ENCODE assay signal across 1 cellular context in genomic region chr15:65610871-65611718, GRCh38.
TF ChIP-seq lines count a peak whose summit lies in the region.

Gene INTS14 (minus strand): TSS chr15:65611131. CDS start chr15:65607380, 3,751 bp downstream.

TF ChIP-seq in HEK293, 187 proteins besides CTCF, POLR2A, EP300 and RAD21 (continued from another document):
- peak; percentile 91 for TF ChIP-seq ZNF518A (tag by site-specific recombination; conservative IDR thresholded peaks at IDR 0.05; ENCODE audit: low read depth)
- TF ChIP-seq ZNF530 (tag by site-specific recombination; IDR thresholded peaks at IDR 0.05; ENCODE audit: low read depth) = no peak
- no peak for TF ChIP-seq ZNF16 (tag by site-specific recombination; IDR thresholded peaks at IDR 0.05; ENCODE audit: low read depth)
- TF ChIP-seq, protein P1, sequence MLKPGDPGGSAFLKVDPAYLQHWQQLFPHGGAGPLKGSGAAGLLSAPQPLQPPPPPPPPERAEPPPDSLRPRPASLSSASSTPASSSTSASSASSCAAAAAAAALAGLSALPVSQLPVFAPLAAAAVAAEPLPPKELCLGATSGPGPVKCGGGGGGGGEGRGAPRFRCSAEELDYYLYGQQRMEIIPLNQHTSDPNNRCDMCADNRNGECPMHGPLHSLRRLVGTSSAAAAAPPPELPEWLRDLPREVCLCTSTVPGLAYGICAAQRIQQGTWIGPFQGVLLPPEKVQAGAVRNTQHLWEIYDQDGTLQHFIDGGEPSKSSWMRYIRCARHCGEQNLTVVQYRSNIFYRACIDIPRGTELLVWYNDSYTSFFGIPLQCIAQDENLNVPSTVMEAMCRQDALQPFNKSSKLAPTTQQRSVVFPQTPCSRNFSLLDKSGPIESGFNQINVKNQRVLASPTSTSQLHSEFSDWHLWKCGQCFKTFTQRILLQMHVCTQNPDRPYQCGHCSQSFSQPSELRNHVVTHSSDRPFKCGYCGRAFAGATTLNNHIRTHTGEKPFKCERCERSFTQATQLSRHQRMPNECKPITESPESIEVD (tag by site-specific recombination; IDR thresholded peaks at IDR 0.05) = peak; percentile 54; the same call in 1 of the 2 replicates
- TF ChIP-seq, protein P2, sequence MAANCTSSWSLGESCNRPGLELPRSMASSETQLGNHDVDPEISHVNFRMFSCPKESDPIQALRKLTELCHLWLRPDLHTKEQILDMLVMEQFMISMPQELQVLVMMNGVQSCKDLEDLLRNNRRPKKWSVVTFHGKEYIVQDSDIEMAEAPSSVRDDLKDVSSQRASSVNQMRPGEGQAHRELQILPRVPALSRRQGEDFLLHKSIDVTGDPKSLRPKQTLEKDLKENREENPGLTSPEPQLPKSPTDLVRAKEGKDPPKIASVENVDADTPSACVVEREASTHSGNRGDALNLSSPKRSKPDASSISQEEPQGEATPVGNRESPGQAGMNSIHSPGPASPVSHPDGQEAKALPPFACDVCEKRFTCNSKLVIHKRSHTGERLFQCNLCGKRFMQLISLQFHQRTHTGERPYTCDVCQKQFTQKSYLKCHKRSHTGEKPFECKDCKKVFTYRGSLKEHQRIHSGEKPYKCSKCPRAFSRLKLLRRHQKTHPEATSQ (tag by site-specific recombination; IDR thresholded peaks at IDR 0.05) = peak; percentile 100
- TF ChIP-seq, protein P3, sequence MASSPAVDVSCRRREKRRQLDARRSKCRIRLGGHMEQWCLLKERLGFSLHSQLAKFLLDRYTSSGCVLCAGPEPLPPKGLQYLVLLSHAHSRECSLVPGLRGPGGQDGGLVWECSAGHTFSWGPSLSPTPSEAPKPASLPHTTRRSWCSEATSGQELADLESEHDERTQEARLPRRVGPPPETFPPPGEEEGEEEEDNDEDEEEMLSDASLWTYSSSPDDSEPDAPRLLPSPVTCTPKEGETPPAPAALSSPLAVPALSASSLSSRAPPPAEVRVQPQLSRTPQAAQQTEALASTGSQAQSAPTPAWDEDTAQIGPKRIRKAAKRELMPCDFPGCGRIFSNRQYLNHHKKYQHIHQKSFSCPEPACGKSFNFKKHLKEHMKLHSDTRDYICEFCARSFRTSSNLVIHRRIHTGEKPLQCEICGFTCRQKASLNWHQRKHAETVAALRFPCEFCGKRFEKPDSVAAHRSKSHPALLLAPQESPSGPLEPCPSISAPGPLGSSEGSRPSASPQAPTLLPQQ (tag by site-specific recombination; IDR thresholded peaks at IDR 0.05) = peak; percentile 97
- no peak for TF ChIP-seq HIC1 (tag by site-specific recombination; IDR thresholded peaks at IDR 0.05)
- TF ChIP-seq ZNF280D (tag by site-specific recombination; IDR thresholded peaks at IDR 0.05) = peak; percentile 88; the same call in 1 of the 2 replicates
- no peak for TF ChIP-seq ZNF830 (tag by site-specific recombination; IDR thresholded peaks at IDR 0.05; ENCODE audit: low read depth)
- TF ChIP-seq SCRT1 (tag by site-specific recombination; IDR thresholded peaks at IDR 0.05; ENCODE audit: borderline replicate concordance) = no peak; the same call in none of the 2 replicates
- peak; percentile 84 for TF ChIP-seq MYNN (tag by site-specific recombination; IDR thresholded peaks at IDR 0.05; ENCODE audit: borderline replicate concordance)
- TF ChIP-seq ZBTB17 (tag by site-specific recombination; IDR thresholded peaks at IDR 0.05) = peak; percentile 99
- TF ChIP-seq, protein P4, sequence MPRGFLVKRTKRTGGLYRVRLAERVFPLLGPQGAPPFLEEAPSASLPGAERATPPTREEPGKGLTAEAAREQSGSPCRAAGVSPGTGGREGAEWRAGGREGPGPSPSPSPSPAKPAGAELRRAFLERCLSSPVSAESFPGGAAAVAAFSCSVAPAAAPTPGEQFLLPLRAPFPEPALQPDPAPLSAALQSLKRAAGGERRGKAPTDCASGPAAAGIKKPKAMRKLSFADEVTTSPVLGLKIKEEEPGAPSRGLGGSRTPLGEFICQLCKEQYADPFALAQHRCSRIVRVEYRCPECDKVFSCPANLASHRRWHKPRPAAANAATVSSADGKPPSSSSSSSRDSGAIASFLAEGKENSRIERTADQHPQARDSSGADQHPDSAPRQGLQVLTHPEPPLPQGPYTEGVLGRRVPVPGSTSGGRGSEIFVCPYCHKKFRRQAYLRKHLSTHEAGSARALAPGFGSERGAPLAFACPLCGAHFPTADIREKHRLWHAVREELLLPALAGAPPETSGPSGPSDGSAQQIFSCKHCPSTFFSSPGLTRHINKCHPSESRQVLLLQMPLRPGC (tag by site-specific recombination; IDR thresholded peaks at IDR 0.05) = peak; percentile 95
- TF ChIP-seq ZNF354C (tag by site-specific recombination; IDR thresholded peaks at IDR 0.05; ENCODE audit: borderline replicate concordance, low read depth) = no peak
- TF ChIP-seq PBX3 (CRISPR knock-in tag; IDR thresholded peaks at IDR 0.05) = peak; percentile 96
- peak; percentile 97 for TF ChIP-seq ZBTB7A (tag by site-specific recombination; IDR thresholded peaks at IDR 0.05; ENCODE audit: low read depth)
- TF ChIP-seq, protein P5, sequence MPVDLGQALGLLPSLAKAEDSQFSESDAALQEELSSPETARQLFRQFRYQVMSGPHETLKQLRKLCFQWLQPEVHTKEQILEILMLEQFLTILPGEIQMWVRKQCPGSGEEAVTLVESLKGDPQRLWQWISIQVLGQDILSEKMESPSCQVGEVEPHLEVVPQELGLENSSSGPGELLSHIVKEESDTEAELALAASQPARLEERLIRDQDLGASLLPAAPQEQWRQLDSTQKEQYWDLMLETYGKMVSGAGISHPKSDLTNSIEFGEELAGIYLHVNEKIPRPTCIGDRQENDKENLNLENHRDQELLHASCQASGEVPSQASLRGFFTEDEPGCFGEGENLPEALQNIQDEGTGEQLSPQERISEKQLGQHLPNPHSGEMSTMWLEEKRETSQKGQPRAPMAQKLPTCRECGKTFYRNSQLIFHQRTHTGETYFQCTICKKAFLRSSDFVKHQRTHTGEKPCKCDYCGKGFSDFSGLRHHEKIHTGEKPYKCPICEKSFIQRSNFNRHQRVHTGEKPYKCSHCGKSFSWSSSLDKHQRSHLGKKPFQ (tag by site-specific recombination; IDR thresholded peaks at IDR 0.05) = peak; percentile 75; the same call in 1 of the 2 replicates
- peak; percentile 85; the same call in 1 of the 2 replicates for TF ChIP-seq ZNF664 (tag by site-specific recombination; IDR thresholded peaks at IDR 0.05)
- TF ChIP-seq ZNF626 (tag by site-specific recombination; IDR thresholded peaks at IDR 0.05) = no peak
- 0 out of 2 replicates have a peak, but pooled peaks have one; percentile 32 for TF ChIP-seq ZNF677 (tag by site-specific recombination; IDR thresholded peaks at IDR 0.05)
- TF ChIP-seq KLF8 (tag by site-specific recombination; IDR thresholded peaks at IDR 0.05) = peak; percentile 100
- TF ChIP-seq ZNF239 (tag by site-specific recombination; IDR thresholded peaks at IDR 0.05) = peak; percentile 91
- peak; percentile 97 for TF ChIP-seq BCL11A (tag by site-specific recombination; IDR thresholded peaks at IDR 0.05; ENCODE audit: low read depth)
- peak; percentile 60 for TF ChIP-seq GLIS1 (tag by site-specific recombination; IDR thresholded peaks at IDR 0.05)
- no peak for TF ChIP-seq ELK4 (IDR thresholded peaks at IDR 0.05; ENCODE audit: borderline replicate concordance, low read depth, low read length)
- peak; percentile 99 for TF ChIP-seq ZSCAN23 (tag by site-specific recombination; IDR thresholded peaks at IDR 0.05)
- peak; percentile 99 for TF ChIP-seq IKZF3 (tag by site-specific recombination; IDR thresholded peaks at IDR 0.05)
- TF ChIP-seq SALL2 (tag by site-specific recombination; IDR thresholded peaks at IDR 0.05; ENCODE audit: borderline replicate concordance) = no peak
- peak; percentile 91 for TF ChIP-seq ZNF146 (tag by site-specific recombination; IDR thresholded peaks at IDR 0.05)
- peak; percentile 87; the same call in 1 of the 2 replicates for TF ChIP-seq ZNF221 (tag by site-specific recombination; IDR thresholded peaks at IDR 0.05; ENCODE audit: borderline replicate concordance)
